ENCODE assay signal across 28 cellular contexts in the genomic region with DNA sequence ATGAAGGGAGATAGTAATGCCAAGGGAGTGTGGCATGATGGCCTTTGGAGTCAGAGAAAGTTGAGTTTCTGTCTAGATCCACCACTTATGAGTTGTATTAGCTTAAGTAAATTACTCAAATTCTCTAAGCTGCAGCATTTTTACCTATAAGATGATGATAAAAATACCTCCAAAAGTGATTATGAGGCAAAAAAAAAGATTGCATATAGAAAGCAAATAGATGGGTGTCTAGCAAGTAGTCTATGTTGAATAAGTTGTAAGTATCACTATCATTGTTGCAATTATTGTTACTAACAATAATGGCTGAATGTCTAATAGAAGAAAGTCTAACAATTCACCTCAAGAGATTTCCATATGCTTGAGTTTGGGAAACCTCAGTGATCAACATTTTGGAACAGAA.
"Had no signal": no experiment of that assay in that cellular context is flagged by ENCODE, and none has a peak within 500 bp of the region (broad histone marks: within the 10 kb centered on the region; RNA-seq: fewer than 3 reads in every experiment).

No MANE protein-coding gene starts in this region.

- H3K27me3 ChIP-seq: colonic mucosa, dorsolateral prefrontal cortex, esophagus muscularis mucosa, esophagus squamous epithelium, gastrocnemius medialis, gastroesophageal sphincter, heart left ventricle, heart right ventricle, hepatocyte had no signal

- H3K4me3 ChIP-seq: colonic mucosa, coronary artery, dorsolateral prefrontal cortex, esophagus muscularis mucosa, esophagus squamous epithelium, gastrocnemius medialis, gastroesophageal sphincter, heart left ventricle, heart right ventricle, hepatocyte had no signal

- H3K4me2 ChIP-seq: hepatocyte had no signal

- H3K4me1 ChIP-seq: colonic mucosa, esophagus muscularis mucosa, esophagus squamous epithelium, gastrocnemius medialis, gastroesophageal sphincter, heart left ventricle, heart right ventricle had no signal

- H3K27ac ChIP-seq: colonic mucosa, coronary artery, dorsolateral prefrontal cortex, epithelial cell of prostate, esophagus muscularis mucosa, esophagus squamous epithelium, gastrocnemius medialis, gastroesophageal sphincter, heart left ventricle, heart right ventricle, hepatocyte had no signal

- H3K79me2 ChIP-seq: hepatocyte had no signal

- FAIRE-seq: colon, endometrium, endothelial cell of umbilical vein, frontal cortex had no signal

- H3K36me3 ChIP-seq: colonic mucosa, esophagus muscularis mucosa, esophagus squamous epithelium, gastrocnemius medialis, gastroesophageal sphincter, heart left ventricle, heart right ventricle had no signal

- H3K9me3 ChIP-seq: colonic mucosa, gastrocnemius medialis had no signal

- ATAC-seq: effector memory CD8-positive, alpha-beta T cell; esophagus mucosa; gastrocnemius medialis; gastroesophageal sphincter; heart left ventricle; heart right ventricle had no signal

- H2AFZ ChIP-seq: hepatocyte had no signal

- DNase-seq: colonic mucosa; cortex of kidney; dermis blood vessel endothelial cell; dorsolateral prefrontal cortex; effector CD4-positive, alpha-beta T cell; effector CD8-positive, alpha-beta T cell; effector memory CD4-positive, alpha-beta T cell; effector memory CD8-positive, alpha-beta T cell; endodermal cell; erythroblast; esophagus squamous epithelium; foreskin fibroblast; foreskin melanocyte; gastrocnemius medialis; glutamatergic neuron; head of caudate nucleus; heart left ventricle; heart right ventricle had no signal
